In genomic region chr1:93079685-93080141, GRCh38 we compare ENCODE assay signal across 8 cellular contexts. TPM values are rescaled to one million over a fixed set of nuclear protein-coding genes. Genes with fewer than 3 reads are reported as not detected.
DNase-seq lines count a peak whose midpoint lies in the region; ATAC-seq and TF ChIP-seq lines count a peak whose summit lies in the region.

No MANE protein-coding gene starts in this region.

- peaks cover 14% of the 10 kb centered on the region for H3K36me3 Mint-ChIP-seq in osteocyte (ENCODE audit: unreplicated experiment)

- TF ChIP-seq CTCF in cardiac muscle cell (IDR thresholded peaks at IDR 0.05; ENCODE audit: low read depth, low read length) (no peak), osteocyte (IDR thresholded peaks at IDR 0.05) (no peak)

- peaks cover 16% of the 10 kb centered on the region for H3K4me1 ChIP-seq in cardiac muscle cell (ENCODE audit: low read depth)

- peak overlapping the region; percentile 98 for H3K27ac Mint-ChIP-seq in osteocyte (ENCODE audit: unreplicated experiment)

- peak overlapping the region; percentile 97 for H3K27ac ChIP-seq in cardiac muscle cell

- H3K4me3 Mint-ChIP-seq in osteocyte (ENCODE audit: unreplicated experiment): peak overlapping the region; percentile 89

- DNase-seq in NCI-H524 (lab: John Stamatoyannopoulos, UW) (peak; percentile 37 to 51), NCI-H524 treated with DMSO at 0.1 percent for 48 hours (lab: John Stamatoyannopoulos, UW) (no peak), NCI-H82 treated with DMSO at 0.1 percent for 48 hours (lab: John Stamatoyannopoulos, UW; ENCODE audit: unreplicated experiment) (peak; percentile 41), cardiac muscle cell (ENCODE audit: low read depth in 1 of 2, low spot score in 1 of 2) (peak; percentile 3 to 23), osteocyte (ENCODE audit: extremely low spot score, unreplicated experiment) (no peak), NCI-H1436 treated with DMSO at 0.1 percent for 48 hours (lab: John Stamatoyannopoulos, UW) (no peak)
- peak; percentile 15 for DNase-seq in activated naive CD4-positive, alpha-beta T cell treated with anti-CD3 and anti-CD28 coated beads, Interleukin-2, amount 50 U/mL, for 16 hours

- H3K4me3 ChIP-seq in cardiac muscle cell: peak overlapping the region; percentile 64

- no peak for ATAC-seq in HG03460 (IDR thresholded peaks at IDR 0.05; ENCODE audit: unreplicated experiment)

- H3K27me3 ChIP-seq in cardiac muscle cell: no peaks in the 10 kb centered on the region

- peaks cover 3% of the 10 kb centered on the region for H3K9me3 Mint-ChIP-seq in osteocyte (ENCODE audit: unreplicated experiment)

- no peaks in the 10 kb centered on the region for H3K36me3 ChIP-seq in cardiac muscle cell

- no peaks in the 10 kb centered on the region for H3K27me3 Mint-ChIP-seq in osteocyte (ENCODE audit: unreplicated experiment)

- no peaks in the 10 kb centered on the region for H3K9me3 ChIP-seq in cardiac muscle cell (ENCODE audit: low read depth)

- H3K4me1 Mint-ChIP-seq in osteocyte (ENCODE audit: unreplicated experiment): peaks cover 40% of the 10 kb centered on the region

RNA-seq across cellular contexts. Expression of gene MTF2, which starts 0.6 kb away (rescaled TPM):
- 28.3 and 37.9 TPM in 2 replicates for total RNA-seq in cardiac muscle cell
- polyA plus RNA-seq in cardiac muscle cell: 70.9 and 88.6 TPM in 2 replicates
- total RNA-seq in osteocyte: 24.9 and 26.2 TPM in 2 replicates

Comparison
In these comparisons a context has a peak if more than half of its experiments do, and no peak if none do; other contexts are left out.
1. DNase-seq: peak in NCI-H524 (2 of 2), NCI-H82 treated with DMSO at 0.1 percent for 48 hours (single experiment), activated naive CD4-positive, alpha-beta T cell treated with anti-CD3 and anti-CD28 coated beads, Interleukin-2, amount 50 U/mL, for 16 hours (single experiment) and cardiac muscle cell (2 of 2); none in NCI-H524 treated with DMSO at 0.1 percent for 48 hours (single experiment), osteocyte (single experiment) and NCI-H1436 treated with DMSO at 0.1 percent for 48 hours (single experiment).